12 cellular contexts compared by ENCODE assay signal in genomic region chr16:22425036-22425801, GRCh38. TPM values are rescaled to one million over a fixed set of nuclear protein-coding genes. Genes with fewer than 3 reads are reported as not detected.
DNase-seq lines count a peak whose midpoint lies in the region; ATAC-seq and TF ChIP-seq lines count a peak whose summit lies in the region.
"Had no signal": no experiment of that assay in that cellular context is flagged by ENCODE, and none has a peak within 500 bp of the region (broad histone marks: within the 10 kb centered on the region; RNA-seq: fewer than 3 reads in every experiment).

No MANE protein-coding gene starts in this region.

- no peak for TF ChIP-seq POLR2A in sigmoid colon (IDR thresholded peaks at IDR 0.05)

- no peak overlapping the region for H2BK5ac ChIP-seq in neuronal stem cell (ENCODE audit: low read length)

- no peak overlapping the region for H2BK120ac ChIP-seq in neuronal stem cell (ENCODE audit: low read depth, low read length)

- ATAC-seq in CD4-positive, alpha-beta T cell (ENCODE audit: poor library complexity), result no peak
- no peak for ATAC-seq in HG02973 (IDR thresholded peaks at IDR 0.05; ENCODE audit: unreplicated experiment)
- ATAC-seq: foreskin keratinocyte had no signal

- no peak overlapping the region for H3K14ac ChIP-seq in neuronal stem cell (ENCODE audit: low read length)

- H4K91ac ChIP-seq in neuronal stem cell (ENCODE audit: low read depth, low read length, poor library complexity), result no peak overlapping the region

- H3K36me3 ChIP-seq in adipocyte (ENCODE audit: control insufficient read depth, insufficient read depth, low read length, severe bottlenecking) (peaks cover 20% of the 10 kb centered on the region), sigmoid colon (peaks cover 0 to 37% (median 17%) of the 10 kb centered on the region in 4 donors), neuronal stem cell (replicated peaks in 1 of 2; ENCODE audit: control insufficient read depth in 2 of 2, insufficient read depth in 2 of 2, low read length in 2 of 2) (peaks cover 5 to 15% of the 10 kb centered on the region in 2 donors)

- DNase-seq in CD4-positive, alpha-beta T cell, result no peak
- DNase-seq in adipocyte (ENCODE audit: low read depth) (peak; percentile 68), hepatic stellate cell (ENCODE audit: low spot score) (peak; percentile 53), sigmoid colon (peak; percentile 78), SIG-M5 (lab: John Stamatoyannopoulos, UW) (no peak), SHP77 treated with DMSO at 0.1 percent for 48 hours (lab: John Stamatoyannopoulos, UW) (no peak), neuronal stem cell (ENCODE audit: low spot score) (no peak)
- DNase-seq: DMS153, foreskin keratinocyte, Karpas-422 had no signal

- POLR2A ChIA-PET in CD4-positive, alpha-beta T cell (lab: Charles Lee), result no interaction called here

- H3K4me1 Mint-ChIP-seq in CD4-positive, alpha-beta T cell (ENCODE audit: low read depth), result peaks cover 5% of the 10 kb centered on the region
- H3K4me1 Mint-ChIP-seq: neural crest cell had no signal

- no peak overlapping the region for H2AK5ac ChIP-seq in neuronal stem cell (ENCODE audit: low read depth, low read length)

- no peak overlapping the region for H3K4ac ChIP-seq in neuronal stem cell (ENCODE audit: low read length)

- no peaks in the 10 kb centered on the region for H3K27me3 Mint-ChIP-seq in CD4-positive, alpha-beta T cell

- no peak overlapping the region for H2AFZ ChIP-seq in neuronal stem cell (ENCODE audit: low read length)

- peak overlapping the region; percentile 4 for H3K27ac Mint-ChIP-seq in CD4-positive, alpha-beta T cell

- H3K4me3 ChIP-seq in adipocyte (ENCODE audit: low read length) (peak overlapping the region; percentile 73), sigmoid colon (peak overlapping the region in 2 of 4 donors; percentile 3 to 11), neuronal stem cell (ENCODE audit: low read length in 2 of 2) (no peak overlapping the region)

- no peaks in the 10 kb centered on the region for H3K9me3 Mint-ChIP-seq in CD4-positive, alpha-beta T cell

- no peak overlapping the region for H2BK12ac ChIP-seq in neuronal stem cell (ENCODE audit: low read length)

- H2BK15ac ChIP-seq in neuronal stem cell (ENCODE audit: low read length), result no peak overlapping the region

- H3K4me1 ChIP-seq in adipocyte (ENCODE audit: control insufficient read depth, insufficient read depth, low read length) (peaks cover 22% of the 10 kb centered on the region), sigmoid colon (peaks cover 0 to 16% (median 8%) of the 10 kb centered on the region in 4 donors), neuronal stem cell (ENCODE audit: control insufficient read depth in 2 of 2, insufficient read depth in 1 of 2, low read depth in 1 of 2, low read length in 2 of 2) (peaks cover 0 to 2% of the 10 kb centered on the region in 2 donors)
- H3K4me1 ChIP-seq: foreskin keratinocyte had no signal

- 86 to 88% methylated on average over 26 of the region's 26 CpGs for WGBS in sigmoid colon, 2 donors
- WGBS in neuronal stem cell (ENCODE audit: extremely low coverage in 2 of 2, insufficient read length in 2 of 2, insufficient replicate concordance in 1 of 2), 2 donors, result no CpG with 5 or more reads among the region's 26 CpGs

- no peaks in the 10 kb centered on the region for H3K9me3 ChIP-seq in CD4-positive, alpha-beta T cell (ENCODE audit: control insufficient read depth, low read length)
- no peaks in the 10 kb centered on the region for H3K9me3 ChIP-seq in adipocyte (ENCODE audit: control insufficient read depth, low read length)
- H3K9me3 ChIP-seq in sigmoid colon, result no peaks in the 10 kb centered on the region
- H3K9me3 ChIP-seq in neuronal stem cell (replicated peaks in 1 of 2; ENCODE audit: control insufficient read depth in 2 of 2, insufficient read depth in 1 of 2, low read depth in 1 of 2, low read length in 2 of 2), result peaks cover 0 to 3% of the 10 kb centered on the region in 2 donors

- no peak overlapping the region for H3K23ac ChIP-seq in neuronal stem cell (ENCODE audit: low read depth, low read length, poor library complexity)

- intact Hi-C loops in CD4-positive, alpha-beta T cell (cut with DNase I, micrococcal nuclease), result loop anchor here in 1 of 2 experiments (10.0 kb wide), 1 partner anchor 50 kb away; the partner anchor contains the start of gene CDR2
- intact Hi-C loops in sigmoid colon (cut with DNase I), result no loop called here

- H3K27ac ChIP-seq in CD4-positive, alpha-beta T cell (ENCODE audit: low read depth, low read length), result no peak overlapping the region
- peak overlapping the region; percentile 72 to 80 (median 75) for H3K27ac ChIP-seq in sigmoid colon
- no peak overlapping the region for H3K27ac ChIP-seq in neuronal stem cell (replicated peaks; ENCODE audit: low read length)
- H3K27ac ChIP-seq: foreskin keratinocyte had no signal

- no peak overlapping the region for H3K4me3 Mint-ChIP-seq in CD4-positive, alpha-beta T cell
- H3K4me3 Mint-ChIP-seq: neural crest cell had no signal

- no peaks in the 10 kb centered on the region for H3K27me3 ChIP-seq in CD4-positive, alpha-beta T cell (ENCODE audit: control insufficient read depth, insufficient read depth, low read length)
- no peaks in the 10 kb centered on the region for H3K27me3 ChIP-seq in adipocyte (replicated peaks; ENCODE audit: control insufficient read depth, insufficient read depth, low read length)
- no peaks in the 10 kb centered on the region for H3K27me3 ChIP-seq in sigmoid colon
- peaks cover 0 to 2% (median 0%) of the 10 kb centered on the region in 3 experiments for H3K27me3 ChIP-seq in neuronal stem cell (ENCODE audit: control insufficient read depth in 3 of 3, insufficient read depth in 3 of 3, low read depth in 1 of 3, low read length in 3 of 3)
- H3K27me3 ChIP-seq: foreskin keratinocyte had no signal

- H4K8ac ChIP-seq in neuronal stem cell (ENCODE audit: low read depth, low read length), result no peak overlapping the region

- CTCF ChIA-PET in CD4-positive, alpha-beta T cell (lab: Charles Lee), result no interaction called here

- no peak overlapping the region for H3K18ac ChIP-seq in neuronal stem cell (ENCODE audit: low read length)

- no peak overlapping the region for H3K4me2 ChIP-seq in neuronal stem cell (ENCODE audit: insufficient read depth, low read length, poor library complexity, severe bottlenecking)

- no peak for TF ChIP-seq EP300 in sigmoid colon (IDR thresholded peaks at IDR 0.05)

- no peaks in the 10 kb centered on the region for H3K79me1 ChIP-seq in neuronal stem cell (ENCODE audit: low read depth, low read length)

- peaks cover 77% of the 10 kb centered on the region for H3K36me3 Mint-ChIP-seq in CD4-positive, alpha-beta T cell (ENCODE audit: low read depth)

- no peak for TF ChIP-seq CTCF in CD4-positive, alpha-beta T cell (IDR thresholded peaks at IDR 0.05)
- TF ChIP-seq CTCF in sigmoid colon (IDR thresholded peaks at IDR 0.05), result no peak

- H3K9ac ChIP-seq in adipocyte (ENCODE audit: low read length), result peak overlapping the region; percentile 84
- H3K9ac ChIP-seq in neuronal stem cell (ENCODE audit: low read depth, low read length, poor library complexity), result no peak overlapping the region

RNA-seq across cellular contexts. Expression of gene CDR2, which starts 50.8 kb away (rescaled TPM):
- 100 to 1,000 TPM; 104 to 113 TPM for total RNA-seq in CD4-positive, alpha-beta T cell
- 10 to 100 TPM; 20.3 to 32.3 (median 24.4) TPM for total RNA-seq in sigmoid colon
- 10 to 100 TPM; 14.6 to 22.7 (median 21.0) TPM for polyA plus RNA-seq in sigmoid colon
- 17.4 TPM for polyA plus RNA-seq in neuronal stem cell (2013, experiment 1 of 2)
- 17.2 TPM for polyA plus RNA-seq in neuronal stem cell (2013, experiment 2 of 2)

Comparison
In these comparisons a context has a peak if more than half of its experiments do, and no peak if none do; other contexts are left out.
1. DNase-seq: peak in adipocyte (single experiment), hepatic stellate cell (single experiment) and sigmoid colon (single experiment); none in CD4-positive, alpha-beta T cell (0 of 10), SIG-M5 (single experiment), SHP77 treated with DMSO at 0.1 percent for 48 hours (single experiment) and neuronal stem cell (single experiment).
2. H3K27ac ChIP-seq: peak in sigmoid colon (4 of 4); none in CD4-positive, alpha-beta T cell (single experiment) and neuronal stem cell (single experiment).